In the genomic region with DNA sequence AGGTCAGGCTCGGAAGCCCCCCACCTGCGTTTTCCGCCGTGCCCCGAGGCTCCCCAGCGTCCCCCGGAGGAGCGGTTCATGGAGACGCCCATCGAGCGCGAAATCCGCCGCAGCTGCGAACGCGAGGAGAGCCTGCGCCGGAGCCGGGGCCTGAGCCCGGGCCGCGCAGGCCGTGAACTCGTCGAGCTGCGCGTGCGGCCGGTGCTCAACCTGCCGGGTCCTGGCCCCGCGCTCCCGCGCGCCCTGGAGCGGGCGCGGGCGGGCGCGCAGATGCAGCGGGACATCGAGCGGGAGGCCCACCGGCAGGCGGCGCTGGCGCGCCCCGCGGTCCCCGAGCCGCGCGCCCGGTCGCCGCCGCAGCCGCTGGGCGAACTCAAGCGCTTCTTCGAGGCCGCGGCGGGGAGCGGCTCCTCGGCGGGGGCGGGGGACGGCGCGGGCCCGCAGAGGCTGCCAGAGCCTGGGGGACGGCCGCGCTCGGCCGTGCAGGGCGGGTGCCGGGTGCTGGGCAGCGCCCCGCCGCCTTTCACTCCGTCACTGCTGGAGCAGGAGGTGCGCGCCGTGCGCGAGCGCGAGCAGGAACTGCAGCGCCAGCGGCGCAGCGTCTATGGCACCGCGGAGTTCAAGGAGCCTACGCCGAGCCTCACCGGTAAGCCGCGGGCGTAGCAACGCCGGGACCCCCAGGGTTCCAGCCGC, we compare ENCODE assay signal across 8 cellular contexts. TPM values are rescaled to one million over a fixed set of nuclear protein-coding genes. Genes with fewer than 3 reads are reported as not detected.
DNase-seq lines count a peak whose midpoint lies in the region; ATAC-seq, FAIRE-seq and TF ChIP-seq lines count a peak whose summit lies in the region.

No MANE protein-coding gene starts in this region.

- POLR2A ChIA-PET in CD8-positive, alpha-beta memory T cell (lab: Charles Lee) = interaction anchor here (0.5 to 3.6 kb wide), 6 partner anchors 14 to 194 kb away, joined by 3 to 15 read pairs (median 4); a partner anchor contains a TSS

- no peaks in the 10 kb centered on the region for H3K27me3 Mint-ChIP-seq in CD8-positive, alpha-beta memory T cell
- H3K27me3 Mint-ChIP-seq in progenitor cell of endocrine pancreas = peaks cover 11% of the 10 kb centered on the region

- no peaks in the 10 kb centered on the region for H3K9me2 ChIP-seq in SU-DHL-6 (replicated peaks; ENCODE audit: insufficient read depth, low read length)

- peak; percentile 54 for ATAC-seq in GM19463 (IDR thresholded peaks at IDR 0.05; ENCODE audit: unreplicated experiment)

- no peaks in the 10 kb centered on the region for H3K9me3 ChIP-seq in CD8-positive, alpha-beta memory T cell (ENCODE audit: low read length)
- no peaks in the 10 kb centered on the region for H3K9me3 ChIP-seq in SU-DHL-6 (ENCODE audit: insufficient read depth, low read length)
- H3K9me3 ChIP-seq in adrenal gland (replicated peaks in 1 of 3) = no peaks in the 10 kb centered on the region
- no peaks in the 10 kb centered on the region for H3K9me3 ChIP-seq in left ventricle myocardium inferior (replicated peaks)

- H3K4me2 ChIP-seq in KMS-11 (peak overlapping the region; percentile 99), SU-DHL-6 (ENCODE audit: low read depth, low read length, poor library complexity, severe bottlenecking) (peak overlapping the region; percentile 99)

- peak overlapping the region in 7 of 8 donors; percentile 78 to 98 (median 88) for H3K27ac Mint-ChIP-seq in CD8-positive, alpha-beta memory T cell
- no peak overlapping the region for H3K27ac Mint-ChIP-seq in progenitor cell of endocrine pancreas

- H3K36me3 Mint-ChIP-seq in CD8-positive, alpha-beta memory T cell = peaks cover 0 to 4% (median 0%) of the 10 kb centered on the region in 3 donors
- no peaks in the 10 kb centered on the region for H3K36me3 Mint-ChIP-seq in progenitor cell of endocrine pancreas (ENCODE audit: insufficient read depth)

- peak overlapping the region; percentile 73 for H3K4me3 ChIP-seq in CD8-positive, alpha-beta memory T cell (ENCODE audit: low read length)
- H3K4me3 ChIP-seq in KMS-11 (IDR thresholded peaks at IDR 0.05; ENCODE audit: insufficient read depth, low read depth, low read length) (no peak overlapping the region), SU-DHL-6 (ENCODE audit: insufficient read depth, low read length, poor library complexity, severe bottlenecking) (peak overlapping the region; percentile 62), adrenal gland (peak overlapping the region; percentile 32 to 71 (median 50)), left ventricle myocardium inferior (peak overlapping the region; percentile 92)

- no peaks in the 10 kb centered on the region for H3K27me3 ChIP-seq in CD8-positive, alpha-beta memory T cell (ENCODE audit: insufficient read depth, low read length, poor library complexity, severe bottlenecking)
- peaks cover 4% of the 10 kb centered on the region; the same call in 1 of the 2 replicates for H3K27me3 ChIP-seq in KMS-11 (ENCODE audit: insufficient read depth, low read depth)
- H3K27me3 ChIP-seq in SU-DHL-6 (ENCODE audit: low read length) = no peaks in the 10 kb centered on the region
- no peaks in the 10 kb centered on the region for H3K27me3 ChIP-seq in adrenal gland
- H3K27me3 ChIP-seq in left ventricle myocardium inferior (ENCODE audit: low read depth) = no peaks in the 10 kb centered on the region

- WGBS in adrenal gland, 4 donors = 0 to 1% (median 0%) methylated on average over 1 to 108 of the region's 108 CpGs

- no peaks in the 10 kb centered on the region for H4K20me1 ChIP-seq in KMS-11 (ENCODE audit: insufficient read depth)
- H4K20me1 ChIP-seq in SU-DHL-6 (ENCODE audit: low read depth, low read length) = no peaks in the 10 kb centered on the region

- peaks cover 33% of the 10 kb centered on the region for H3K4me1 ChIP-seq in CD8-positive, alpha-beta memory T cell (ENCODE audit: insufficient read depth, low read length)
- peaks cover 25% of the 10 kb centered on the region for H3K4me1 ChIP-seq in KMS-11 (ENCODE audit: low read depth, poor library complexity, severe bottlenecking)
- H3K4me1 ChIP-seq in adrenal gland (replicated peaks in 1 of 2) = peaks cover 20 to 33% of the 10 kb centered on the region in 2 donors
- peaks cover 46% of the 10 kb centered on the region for H3K4me1 ChIP-seq in left ventricle myocardium inferior

- TF ChIP-seq CTCF in KMS-11 (conservative IDR thresholded peaks at IDR 0.05; ENCODE audit: low read depth, low read length) = peak; percentile 10; the same call in 1 of the 2 replicates
- TF ChIP-seq CTCF in SU-DHL-6 (IDR thresholded peaks at IDR 0.05; ENCODE audit: insufficient read depth, low read length, poor library complexity, severe bottlenecking) = peak; percentile 16
- peak in 3 of 6 experiments; percentile 48 to 91 (median 85) for TF ChIP-seq CTCF in adrenal gland (IDR thresholded peaks at IDR 0.05)
- TF ChIP-seq CTCF in left ventricle myocardium inferior (IDR thresholded peaks at IDR 0.05; ENCODE audit: borderline replicate concordance) = peak; percentile 64
- peak; percentile 64 for TF ChIP-seq CTCF in progenitor cell of endocrine pancreas (IDR thresholded peaks at IDR 0.05; ENCODE audit: unreplicated experiment)

- peak overlapping the region; percentile 25; the same call in 1 of the 2 replicates for H3K9ac ChIP-seq in KMS-11
- peak overlapping the region; percentile 58 for H3K9ac ChIP-seq in SU-DHL-6 (ENCODE audit: low read length)

- peaks cover 7 to 29% (median 15%) of the 10 kb centered on the region in 3 donors for H3K4me1 Mint-ChIP-seq in CD8-positive, alpha-beta memory T cell
- peaks cover 6% of the 10 kb centered on the region for H3K4me1 Mint-ChIP-seq in progenitor cell of endocrine pancreas (ENCODE audit: low read depth)

- CTCF ChIA-PET in CD8-positive, alpha-beta memory T cell (lab: Charles Lee) = interaction anchor here (0.5 to 6.6 kb wide), 22 partner anchors 9 to 342 kb away, joined by 3 to 67 read pairs (median 4); a partner anchor contains a TSS

- DNase-seq in CD8-positive, alpha-beta memory T cell = peak; percentile 68 to 85 (median 80)
- DNase-seq in adrenal gland (peak; percentile 74 to 83 (median 79)), left ventricle myocardium inferior (peak; percentile 77), progenitor cell of endocrine pancreas (ENCODE audit: low spot score, unreplicated experiment) (peak; percentile 64), urothelium cell line (ENCODE audit: low spot score) (peak; percentile 68)

- no peaks in the 10 kb centered on the region for H3K9me3 Mint-ChIP-seq in CD8-positive, alpha-beta memory T cell
- no peaks in the 10 kb centered on the region for H3K9me3 Mint-ChIP-seq in progenitor cell of endocrine pancreas (ENCODE audit: low read depth)

- H2AFZ ChIP-seq in KMS-11 (ENCODE audit: low read depth) (peak overlapping the region; percentile 96), SU-DHL-6 (ENCODE audit: low read depth, low read length, severe bottlenecking) (peak overlapping the region; percentile 77)

- peak overlapping the region; percentile 91 to 94 (median 93) for H3K4me3 Mint-ChIP-seq in CD8-positive, alpha-beta memory T cell
- peak overlapping the region; percentile 86 for H3K4me3 Mint-ChIP-seq in progenitor cell of endocrine pancreas (ENCODE audit: low read depth)

- peak overlapping the region; percentile 64 for H3K27ac ChIP-seq in CD8-positive, alpha-beta memory T cell (ENCODE audit: low read depth, low read length)
- H3K27ac ChIP-seq in KMS-11 (no peak overlapping the region), SU-DHL-6 (ENCODE audit: low read depth, low read length) (peak overlapping the region; percentile 43), adrenal gland (peak overlapping the region; percentile 60 to 90 (median 79)), left ventricle myocardium inferior (replicated peaks) (peak overlapping the region; percentile 96)

- intact Hi-C loops in adrenal gland (cut with DNase I) = loop anchor here in 1 of 2 donors (5.0 kb wide), 1 partner anchor 191 kb away; no protein-coding TSS in a partner anchor
- intact Hi-C loops in left ventricle myocardium inferior (cut with micrococcal nuclease) = no loop called here

- no peak for FAIRE-seq in urothelium cell line (lab: Jason Lieb, UNC)

- H3K79me2 ChIP-seq in KMS-11 (ENCODE audit: insufficient read depth, low read depth) (no peaks in the 10 kb centered on the region), SU-DHL-6 (ENCODE audit: insufficient read depth, low read length) (no peaks in the 10 kb centered on the region)

- no peaks in the 10 kb centered on the region for H3K36me3 ChIP-seq in CD8-positive, alpha-beta memory T cell (ENCODE audit: insufficient read depth, low read length)
- H3K36me3 ChIP-seq in KMS-11 (ENCODE audit: insufficient read depth) = no peaks in the 10 kb centered on the region
- no peaks in the 10 kb centered on the region for H3K36me3 ChIP-seq in SU-DHL-6 (ENCODE audit: low read length)
- H3K36me3 ChIP-seq in adrenal gland (replicated peaks in 1 of 2) = no peaks in the 10 kb centered on the region
- H3K36me3 ChIP-seq in left ventricle myocardium inferior = no peaks in the 10 kb centered on the region

- TF ChIP-seq POLR2A in adrenal gland (IDR thresholded peaks at IDR 0.05) = peak; percentile 56 to 78

- no peaks in the 10 kb centered on the region; the same call in 1 of the 2 replicates for H3F3A ChIP-seq in SU-DHL-6 (ENCODE audit: insufficient read depth)

RNA-seq across cellular contexts. Expression of a gene that starts 0.8 kb away (rescaled TPM):
- 1 to 10 TPM in 1 of 2 experiments, under 1 TPM in 1; 1.00 to 1.2 TPM for total RNA-seq in CD8-positive, alpha-beta memory T cell
- polyA plus RNA-seq in CD8-positive, alpha-beta memory T cell = 2.1 TPM
- 10 to 100 TPM in 2 of 8 donors, 1 to 10 TPM in 6; 2.4 to 87.9 (median 3.2) TPM for total RNA-seq in adrenal gland
- 1 to 10 TPM; 1.7 to 9.8 (median 4.0) TPM for polyA plus RNA-seq in adrenal gland
- 8.1 TPM for total RNA-seq in left ventricle myocardium inferior
- 3.0 and 3.5 TPM in 2 replicates for total RNA-seq in progenitor cell of endocrine pancreas

RNA-seq across cellular contexts. Expression of a gene that starts 11.5 kb away (rescaled TPM):
- total RNA-seq in CD8-positive, alpha-beta memory T cell = not detected
- polyA plus RNA-seq in CD8-positive, alpha-beta memory T cell = not detected
- total RNA-seq in adrenal gland (under 1 TPM in 3 of 8 donors, not detected in 5; 0.63 to 0.76 (median 0.69) TPM), left ventricle myocardium inferior (0.38 TPM), progenitor cell of endocrine pancreas (5.7 and 7.7 TPM in 2 replicates)
- 1 to 10 TPM in 1 of 3 donors, under 1 TPM in 2; 0.18 to 1.9 (median 0.27) TPM for polyA plus RNA-seq in adrenal gland

RNA-seq across cellular contexts. Expression of a gene that starts 12.2 kb away (rescaled TPM):
- total RNA-seq in CD8-positive, alpha-beta memory T cell = under 1 TPM in 1 of 2 experiments, not detected in 1; 0.42 TPM
- not detected for polyA plus RNA-seq in CD8-positive, alpha-beta memory T cell
- total RNA-seq in adrenal gland = not detected
- polyA plus RNA-seq in adrenal gland = not detected
- not detected for total RNA-seq in left ventricle myocardium inferior
- 0.43 TPM in 1 of 2 replicates, not detected in the other for total RNA-seq in progenitor cell of endocrine pancreas

RNA-seq across cellular contexts. Expression of a gene that starts 17.2 kb away (rescaled TPM):
- 100 to 1,000 TPM in 1 of 2 experiments, 10 to 100 TPM in 1; 97.8 to 105 TPM for total RNA-seq in CD8-positive, alpha-beta memory T cell
- 2.8 TPM for polyA plus RNA-seq in CD8-positive, alpha-beta memory T cell
- total RNA-seq in adrenal gland (10 to 100 TPM; 13.2 to 40.6 (median 27.2) TPM), left ventricle myocardium inferior (46.7 TPM), progenitor cell of endocrine pancreas (64.7 and 72.4 TPM in 2 replicates)
- 10 to 100 TPM; 10.0 to 41.9 (median 28.4) TPM for polyA plus RNA-seq in adrenal gland

RNA-seq across cellular contexts. Expression of a gene that starts 41.8 kb away (rescaled TPM):
- 10 to 100 TPM; 71.4 to 73.6 TPM for total RNA-seq in CD8-positive, alpha-beta memory T cell
- polyA plus RNA-seq in CD8-positive, alpha-beta memory T cell = 83.4 TPM
- total RNA-seq in adrenal gland (1 to 10 TPM; 1.2 to 5.2 (median 4.1) TPM), left ventricle myocardium inferior (4.0 TPM), progenitor cell of endocrine pancreas (3.4 and 3.7 TPM in 2 replicates)
- polyA plus RNA-seq in adrenal gland = 1 to 10 TPM; 1.6 to 3.6 (median 2.5) TPM
